ENCODE assay signal across 3 cellular contexts in genomic region chr3:39108309-39108708, GRCh38.
A peak's percentile ranks its signal among the peaks of the same experiment; 100 is the strongest.
TF ChIP-seq lines count a peak whose summit lies in the region.

No MANE protein-coding gene starts in this region.

TF ChIP-seq in GM12891, 5 proteins besides CTCF, POLR2A, EP300 and RAD21:
- TF ChIP-seq TAF1 (IDR thresholded peaks at IDR 0.05; ENCODE audit: low read depth, low read length) (no peak), POLR2AphosphoS5 (IDR thresholded peaks at IDR 0.05; ENCODE audit: low read depth, low read length) (no peak), POU2F2 (IDR thresholded peaks at IDR 0.05; ENCODE audit: low read depth, low read length) (peak; percentile 40; the same call in 1 of the 2 replicates), SPI1 (IDR thresholded peaks at IDR 0.05; ENCODE audit: low read depth, low read length) (peak; percentile 99)

TF ChIP-seq in IMR-90, 13 proteins besides CTCF, POLR2A, EP300 and RAD21:
- TF ChIP-seq NFE2L2 (IDR thresholded peaks at IDR 0.05; ENCODE audit: low read depth, low read length) = no peak
- TF ChIP-seq MAFK (IDR thresholded peaks at IDR 0.05; ENCODE audit: low read depth, low read length) = no peak
- TF ChIP-seq MXI1 (IDR thresholded peaks at IDR 0.05; ENCODE audit: borderline replicate concordance, low read depth, low read length) = no peak
- TF ChIP-seq ELK1 (IDR thresholded peaks at IDR 0.05; ENCODE audit: borderline replicate concordance, low read depth, low read length) = no peak
- TF ChIP-seq USF2 (IDR thresholded peaks at IDR 0.05; ENCODE audit: low read depth, low read length) = no peak
- TF ChIP-seq CHD1 (IDR thresholded peaks at IDR 0.05; ENCODE audit: low read depth, low read length) = no peak
- TF ChIP-seq BHLHE40 (IDR thresholded peaks at IDR 0.05; ENCODE audit: low read depth, low read length) = no peak
- TF ChIP-seq CEBPB (IDR thresholded peaks at IDR 0.05; ENCODE audit: low read depth, low read length) = no peak
- no peak for TF ChIP-seq SMC3 (IDR thresholded peaks at IDR 0.05; ENCODE audit: low read depth, low read length)
- TF ChIP-seq RCOR1 (IDR thresholded peaks at IDR 0.05; ENCODE audit: insufficient replicate concordance, low read length) = no peak
- no peak for TF ChIP-seq RFX5 (IDR thresholded peaks at IDR 0.05; ENCODE audit: low read depth, low read length)
- TF ChIP-seq FOS (IDR thresholded peaks at IDR 0.05; ENCODE audit: low read depth, low read length) = no peak
- TF ChIP-seq MAZ (IDR thresholded peaks at IDR 0.05; ENCODE audit: borderline replicate concordance, low read depth, low read length) = no peak

TF ChIP-seq in GM12878, 131 proteins besides CTCF, POLR2A, EP300 and RAD21 (continues in another document):
- TF ChIP-seq RB1 (IDR thresholded peaks at IDR 0.05; ENCODE audit: borderline replicate concordance) = no peak
- TF ChIP-seq DPF2 (IDR thresholded peaks at IDR 0.05) = peak; percentile 78
- no peak for TF ChIP-seq LARP7 (IDR thresholded peaks at IDR 0.05)
- peak; percentile 86 for TF ChIP-seq IKZF1 (conservative IDR thresholded peaks at IDR 0.05)
- no peak for TF ChIP-seq NR2C2 (IDR thresholded peaks at IDR 0.05; ENCODE audit: borderline replicate concordance, control insufficient read depth, insufficient read length, low read depth)
- no peak for TF ChIP-seq ZSCAN29 (IDR thresholded peaks at IDR 0.05)
- no peak for TF ChIP-seq ELK1 (IDR thresholded peaks at IDR 0.05; ENCODE audit: low read depth, low read length)
- TF ChIP-seq ESRRA (IDR thresholded peaks at IDR 0.05; ENCODE audit: low read length) = no peak
- no peak for TF ChIP-seq FOS (IDR thresholded peaks at IDR 0.05; ENCODE audit: borderline replicate concordance, extremely low read depth, insufficient read length)
- peak; percentile 36; the same call in 1 of the 2 replicates for TF ChIP-seq MLLT1 (IDR thresholded peaks at IDR 0.05)
- TF ChIP-seq MTA3 (IDR thresholded peaks at IDR 0.05; ENCODE audit: borderline replicate concordance, low read length) = peak; percentile 59; the same call in 1 of the 2 replicates
- TF ChIP-seq RBBP5 (conservative IDR thresholded peaks at IDR 0.05) = no peak
- no peak for TF ChIP-seq IRF3 (IDR thresholded peaks at IDR 0.05)
- TF ChIP-seq MAX (IDR thresholded peaks at IDR 0.05; ENCODE audit: low read depth, low read length) = no peak
- TF ChIP-seq HDAC6 (IDR thresholded peaks at IDR 0.05; ENCODE audit: unreplicated experiment) = no peak
- no peak for TF ChIP-seq WRNIP1 (IDR thresholded peaks at IDR 0.05; ENCODE audit: borderline replicate concordance, low read depth, low read length)
- TF ChIP-seq NKRF (conservative IDR thresholded peaks at IDR 0.05) = no peak
- no peak for TF ChIP-seq JUND (IDR thresholded peaks at IDR 0.05; ENCODE audit: low read depth, low read length)
- TF ChIP-seq RAD51 (IDR thresholded peaks at IDR 0.05) = no peak
- TF ChIP-seq TBL1XR1 (IDR thresholded peaks at IDR 0.05; ENCODE audit: low read depth, low read length) = peak; percentile 60; the same call in 1 of the 2 replicates
- no peak for TF ChIP-seq EGR1 (IDR thresholded peaks at IDR 0.05; ENCODE audit: borderline replicate concordance in 1 of 2, low read depth in 2 of 2, low read length in 2 of 2)
- no peak for TF ChIP-seq RELA (IDR thresholded peaks at IDR 0.05; ENCODE audit: borderline replicate concordance, partially characterized antibody)
- TF ChIP-seq KAT2A (conservative IDR thresholded peaks at IDR 0.05; ENCODE audit: control insufficient read depth, low read depth, low read length) = no peak
- no peak for TF ChIP-seq HSF1 (IDR thresholded peaks at IDR 0.05; ENCODE audit: low read depth, low read length)
- TF ChIP-seq BMI1 (IDR thresholded peaks at IDR 0.05; ENCODE audit: borderline replicate concordance) = no peak
- TF ChIP-seq CEBPZ (IDR thresholded peaks at IDR 0.05; ENCODE audit: low read depth, low read length) = no peak
- no peak for TF ChIP-seq POLR2AphosphoS2 (IDR thresholded peaks at IDR 0.05; ENCODE audit: low read depth, low read length)
- no peak for TF ChIP-seq ATF3 (IDR thresholded peaks at IDR 0.05; ENCODE audit: borderline replicate concordance, extremely low read depth, low read depth, low read length)
- TF ChIP-seq ATF7 (IDR thresholded peaks at IDR 0.05; ENCODE audit: low read depth) = peak; percentile 41
- TF ChIP-seq ZNF207 (IDR thresholded peaks at IDR 0.05; ENCODE audit: borderline replicate concordance) = no peak
- TF ChIP-seq CHD4 (IDR thresholded peaks at IDR 0.05) = no peak
- no peak for TF ChIP-seq YY1 (IDR thresholded peaks at IDR 0.05; ENCODE audit: low read depth, low read length)
- TF ChIP-seq IRF4 (IDR thresholded peaks at IDR 0.05; ENCODE audit: low read depth, low read length) = peak; percentile 57; the same call in 1 of the 2 replicates
- TF ChIP-seq CEBPB (IDR thresholded peaks at IDR 0.05; ENCODE audit: borderline replicate concordance in 1 of 2, low read depth in 2 of 2, low read length in 2 of 2) = no peak
- TF ChIP-seq SREBF2 (IDR thresholded peaks at IDR 0.05; ENCODE audit: low read length) = no peak
- no peak for TF ChIP-seq ZBTB33 (IDR thresholded peaks at IDR 0.05)
- no peak for TF ChIP-seq ZBTB11 (CRISPR knock-in tag; IDR thresholded peaks at IDR 0.05)
- no peak for TF ChIP-seq ZNF24 (IDR thresholded peaks at IDR 0.05)
- TF ChIP-seq KDM1A (IDR thresholded peaks at IDR 0.05; ENCODE audit: borderline replicate concordance) = no peak
